1 cellular context compared by ENCODE assay signal in genomic region chr9:82924243-82924605, GRCh38.
TF ChIP-seq lines count a peak whose summit lies in the region.

No MANE protein-coding gene starts in this region.

TF ChIP-seq in GM23338, 12 proteins besides CTCF, POLR2A, EP300 and RAD21 (continued from another document):
- no peak for TF ChIP-seq ZNF462 (CRISPR knock-in tag; IDR thresholded peaks at IDR 0.05)
